In genomic region chr22:35746248-35746647, GRCh38 we compare ENCODE assay signal across 25 cellular contexts. TPM values are rescaled to one million over a fixed set of nuclear protein-coding genes. Genes with fewer than 3 reads are reported as not detected.
"Had no signal": no experiment of that assay in that cellular context is flagged by ENCODE, and none has a peak within 500 bp of the region (broad histone marks: within the 10 kb centered on the region; RNA-seq: fewer than 3 reads in every experiment).

No MANE protein-coding gene starts in this region.

- H3K27me3 Mint-ChIP-seq: activated CD4-positive, alpha-beta memory T cell treated with anti-CD3 and anti-CD28 coated beads for 36 hours had no signal

- H3K36me3 Mint-ChIP-seq: activated CD4-positive, alpha-beta memory T cell treated with anti-CD3 and anti-CD28 coated beads for 36 hours; activated naive CD8-positive, alpha-beta T cell treated with anti-CD3 and anti-CD28 coated beads, Interleukin-2, amount 10 ng/mL, durations not matched to agents 7 days and 5 days; naive B cell; stimulated activated memory B cell treated with anti-CD40 and anti-IgM and Interleukin-4, amounts not matched to agents 10 μg/mL and 1 μg/mL and 100 μg/mL, for 72 hours had no signal

- ATAC-seq: activated T-helper 17 cell treated with anti-CD3 and anti-CD28 coated beads, Interleukin-2, amount 50 U/mL, for 72 hours; mucosa of descending colon; sciatic nerve; stimulated activated memory B cell treated with anti-CD40 and anti-IgM and Interleukin-4, amounts not matched to agents 10 μg/mL and 1 μg/mL and 100 μg/mL, for 72 hours had no signal

- H3K27ac ChIP-seq: coronary artery, ovary, spleen, testis had no signal

- DNase-seq: activated B cell treated with CpG ODN at 0.5 μM for 24 hours; activated CD4-positive, alpha-beta memory T cell treated with anti-CD3 and anti-CD28 coated beads for 36 hours; activated CD4-positive, alpha-beta T cell treated with anti-CD3 and anti-CD28 coated beads for 4 hours; activated naive CD4-positive, alpha-beta T cell; activated naive CD8-positive, alpha-beta T cell treated with anti-CD3 and anti-CD28 coated beads, Interleukin-2, amount 10 ng/mL, durations not matched to agents 7 days and 5 days; activated T-cell treated with anti-CD3 and anti-CD28 coated beads for 4 hours; amygdala; erythroblast; head of caudate nucleus; kidney glomerular epithelial cell; mesenchymal stem cell; mucosa of descending colon; naive B cell; ovary; spleen; stimulated activated CD4-positive, alpha-beta T cell treated with anti-CD3 and anti-CD28 coated beads, Interleukin-4, amount 100 ng/mL, for 4 hours; testis had no signal

- H3K4me1 Mint-ChIP-seq: activated naive CD8-positive, alpha-beta T cell treated with anti-CD3 and anti-CD28 coated beads, Interleukin-2, amount 10 ng/mL, durations not matched to agents 7 days and 5 days; activated T-helper 17 cell treated with anti-CD3 and anti-CD28 coated beads, Interleukin-2, amount 50 U/mL, for 72 hours had no signal

- H3K9me3 ChIP-seq: mucosa of descending colon, ovary, spleen, testis had no signal

- H3K4me3 Mint-ChIP-seq: activated B cell treated with CpG ODN at 0.5 μM for 24 hours; activated CD4-positive, alpha-beta memory T cell treated with anti-CD3 and anti-CD28 coated beads for 36 hours; activated naive CD8-positive, alpha-beta T cell treated with anti-CD3 and anti-CD28 coated beads, Interleukin-2, amount 10 ng/mL, durations not matched to agents 7 days and 5 days; activated T-helper 17 cell treated with anti-CD3 and anti-CD28 coated beads, Interleukin-2, amount 50 U/mL, for 72 hours; naive B cell; stimulated activated memory B cell treated with anti-CD40 and anti-IgM and Interleukin-4, amounts not matched to agents 10 μg/mL and 1 μg/mL and 100 μg/mL, for 72 hours; T-helper 2 cell treated with Interferon-gamma antibody and Interleukin-4, amounts not matched to agents 5 μg/mL and 100 μg/mL, for 36 hours had no signal

- H3K36me3 ChIP-seq: ovary had no signal

- H3K4me1 ChIP-seq: testis had no signal

- H3K9me3 Mint-ChIP-seq: activated B cell treated with CpG ODN at 0.5 μM for 24 hours; activated CD4-positive, alpha-beta memory T cell treated with anti-CD3 and anti-CD28 coated beads for 36 hours; activated naive CD8-positive, alpha-beta T cell treated with anti-CD3 and anti-CD28 coated beads, Interleukin-2, amount 10 ng/mL, durations not matched to agents 7 days and 5 days; activated T-helper 17 cell treated with anti-CD3 and anti-CD28 coated beads, Interleukin-2, amount 50 U/mL, for 72 hours; stimulated activated memory B cell treated with anti-CD40 and anti-IgM and Interleukin-4, amounts not matched to agents 10 μg/mL and 1 μg/mL and 100 μg/mL, for 72 hours; T-helper 2 cell treated with Interferon-gamma antibody and Interleukin-4, amounts not matched to agents 5 μg/mL and 100 μg/mL, for 36 hours had no signal

- H3K27ac Mint-ChIP-seq: activated B cell treated with CpG ODN at 0.5 μM for 24 hours; activated CD4-positive, alpha-beta memory T cell treated with anti-CD3 and anti-CD28 coated beads for 36 hours; activated naive CD8-positive, alpha-beta T cell treated with anti-CD3 and anti-CD28 coated beads, Interleukin-2, amount 10 ng/mL, durations not matched to agents 7 days and 5 days; activated T-helper 17 cell treated with anti-CD3 and anti-CD28 coated beads, Interleukin-2, amount 50 U/mL, for 72 hours; naive B cell; stimulated activated memory B cell treated with anti-CD40 and anti-IgM and Interleukin-4, amounts not matched to agents 10 μg/mL and 1 μg/mL and 100 μg/mL, for 72 hours; T-helper 2 cell treated with Interferon-gamma antibody and Interleukin-4, amounts not matched to agents 5 μg/mL and 100 μg/mL, for 36 hours had no signal

- H3K27me3 ChIP-seq: ovary, testis had no signal

- H3K4me3 ChIP-seq: coronary artery, mucosa of descending colon, ovary, spleen, testis had no signal

RNA-seq across cellular contexts. Expression of gene APOL5, which starts 28.6 kb away (rescaled TPM):
- total RNA-seq: activated B cell treated with CpG ODN at 0.5 μM for 24 hours; activated CD4-positive, alpha-beta memory T cell treated with anti-CD3 and anti-CD28 coated beads for 36 hours; activated naive CD8-positive, alpha-beta T cell treated with anti-CD3 and anti-CD28 coated beads, Interleukin-2, amount 10 ng/mL, durations not matched to agents 7 days and 5 days; activated T-helper 17 cell treated with anti-CD3 and anti-CD28 coated beads, Interleukin-2, amount 50 U/mL, for 72 hours; frontal cortex; lower leg skin; mucosa of descending colon; ovary; sciatic nerve; spleen; ureter had no signal
- polyA plus RNA-seq: ovary, spleen had no signal
